Comparison of ENCODE assay signal across 8 cellular contexts in genomic region chr2:136206613-136207012, GRCh38.
A peak's percentile ranks its signal among the peaks of the same experiment; 100 is the strongest.
DNase-seq lines count a peak whose midpoint lies in the region; ATAC-seq and TF ChIP-seq lines count a peak whose summit lies in the region.

No MANE protein-coding gene starts in this region.

- H3K27me3 ChIP-seq in GM06990 (replicated peaks; ENCODE audit: control insufficient read depth, insufficient read depth, low read length), result no peaks in the 10 kb centered on the region

- H3K27me3 Mint-ChIP-seq in T-helper 2 cell treated with Interferon-gamma antibody and Interleukin-4, amounts not matched to agents 5 μg/mL and 100 μg/mL, for 36 hours (ENCODE audit: low read depth), result no peaks in the 10 kb centered on the region
- no peaks in the 10 kb centered on the region for H3K27me3 Mint-ChIP-seq in MCF 10A (ENCODE audit: insufficient read depth, unreplicated experiment)

- no peak overlapping the region for H3K4me3 Mint-ChIP-seq in T-helper 2 cell treated with Interferon-gamma antibody and Interleukin-4, amounts not matched to agents 5 μg/mL and 100 μg/mL, for 36 hours
- H3K4me3 Mint-ChIP-seq in MCF 10A (ENCODE audit: unreplicated experiment), result no peak overlapping the region

- H3K4me3 ChIP-seq in GM06990 (replicated peaks; ENCODE audit: low read depth, low read length), result no peak overlapping the region

- H3K36me3 ChIP-seq in GM06990 (ENCODE audit: control insufficient read depth, insufficient read depth, low read length), result no peaks in the 10 kb centered on the region

- peaks cover 30% of the 10 kb centered on the region for H3K9me3 Mint-ChIP-seq in T-helper 2 cell treated with Interferon-gamma antibody and Interleukin-4, amounts not matched to agents 5 μg/mL and 100 μg/mL, for 36 hours
- peaks cover 7% of the 10 kb centered on the region for H3K9me3 Mint-ChIP-seq in MCF 10A (ENCODE audit: unreplicated experiment)

- H3K27ac Mint-ChIP-seq in T-helper 2 cell treated with Interferon-gamma antibody and Interleukin-4, amounts not matched to agents 5 μg/mL and 100 μg/mL, for 36 hours, result no peak overlapping the region
- H3K27ac Mint-ChIP-seq in MCF 10A (ENCODE audit: low read depth, unreplicated experiment), result no peak overlapping the region

- TF ChIP-seq CTCF in GM06990 (IDR thresholded peaks at IDR 0.05; ENCODE audit: insufficient read depth, low read length, poor library complexity, severe bottlenecking) (no peak), MCF 10A (IDR thresholded peaks at IDR 0.05; ENCODE audit: unreplicated experiment) (no peak)

- POLR2A ChIA-PET in MCF 10A (lab: Yijun Ruan, JAX), result no interaction called here

- peaks cover 19% of the 10 kb centered on the region for H3K4me1 Mint-ChIP-seq in T-helper 2 cell treated with Interferon-gamma antibody and Interleukin-4, amounts not matched to agents 5 μg/mL and 100 μg/mL, for 36 hours (ENCODE audit: low read depth)
- no peaks in the 10 kb centered on the region for H3K4me1 Mint-ChIP-seq in MCF 10A (ENCODE audit: insufficient read depth, unreplicated experiment)

- BruUV-seq in MCF 10A (replicated peaks; lab: Mats Ljungman, UMichigan), result no TSS peak

- peak; percentile 82 for DNase-seq in GM06990 (ENCODE audit: extremely low read depth, insufficient read length)
- peak; percentile 51 for DNase-seq in T-helper 2 cell treated with Interferon-gamma antibody and Interleukin-4, amounts not matched to agents 5 μg/mL and 100 μg/mL, for 36 hours (ENCODE audit: low spot score)
- no peak for DNase-seq in HCEC 1CT
- no peak for DNase-seq in MCF 10A (ENCODE audit: unreplicated experiment)
- no peak for DNase-seq in C1 segment of cervical spinal cord (lab: John Stamatoyannopoulos, UW)
- no peak for DNase-seq in left lobe of liver (ENCODE audit: low spot score)

- peak; percentile 89 for ATAC-seq in GM19372 (IDR thresholded peaks at IDR 0.05; ENCODE audit: low read depth, unreplicated experiment)
- peak; percentile 97 for ATAC-seq in HG03196 (IDR thresholded peaks at IDR 0.05; ENCODE audit: unreplicated experiment)
- no peak for ATAC-seq in left lobe of liver

- CTCF ChIA-PET in MCF 10A (lab: Yijun Ruan, JAX), result interaction anchor here (0.7 kb wide), 1 partner anchor 304 kb away, joined by 3 read pairs; no protein-coding TSS in a partner anchor

- intact Hi-C loops in MCF 10A (cut with micrococcal nuclease), result no loop called here

- H3K36me3 Mint-ChIP-seq in T-helper 2 cell treated with Interferon-gamma antibody and Interleukin-4, amounts not matched to agents 5 μg/mL and 100 μg/mL, for 36 hours (ENCODE audit: low read depth), result peaks cover 4% of the 10 kb centered on the region
- H3K36me3 Mint-ChIP-seq in MCF 10A (ENCODE audit: insufficient read depth, unreplicated experiment), result no peaks in the 10 kb centered on the region

Comparison
In these comparisons a context has a peak if more than half of its experiments do, and no peak if none do; other contexts are left out.
1. DNase-seq: peak in GM06990 (single experiment) and T-helper 2 cell treated with Interferon-gamma antibody and Interleukin-4, amounts not matched to agents 5 μg/mL and 100 μg/mL, for 36 hours (single experiment); none in HCEC 1CT (single experiment), MCF 10A (single experiment), C1 segment of cervical spinal cord (0 of 14) and left lobe of liver (single experiment).